ENCODE assay signal across 1 cellular context in genomic region chr16:29708917-29709600, GRCh38.
TF ChIP-seq lines count a peak whose summit lies in the region.

No MANE protein-coding gene starts in this region.

TF ChIP-seq in K562, 482 proteins besides CTCF, POLR2A, EP300 and RAD21:
- TF ChIP-seq PKNOX1 (IDR thresholded peaks at IDR 0.05): peak; percentile 88
- peak in 1 of 3 experiments; percentile 15 for TF ChIP-seq YY1 (IDR thresholded peaks at IDR 0.05; ENCODE audit: borderline replicate concordance in 1 of 3, control insufficient read depth in 1 of 3, extremely low read depth in 1 of 3, insufficient read depth in 3 of 3, insufficient read length in 1 of 3, insufficient replicate concordance in 2 of 3, low read depth in 1 of 3, low read length in 2 of 3)
- peak; percentile 59 for TF ChIP-seq PRDM10 (IDR thresholded peaks at IDR 0.05; ENCODE audit: partially characterized antibody)
- no peak for TF ChIP-seq SAFB (IDR thresholded peaks at IDR 0.05; ENCODE audit: borderline replicate concordance, low read depth, low read length)
